22 cellular contexts compared by ENCODE assay signal in genomic region chr21:38834725-38835124, GRCh38. TPM values are rescaled to one million over a fixed set of nuclear protein-coding genes. Genes with fewer than 3 reads are reported as not detected.
DNase-seq lines count a peak whose midpoint lies in the region; ATAC-seq and TF ChIP-seq lines count a peak whose summit lies in the region.
"Had no signal": no experiment of that assay in that cellular context is flagged by ENCODE, and none has a peak within 500 bp of the region (broad histone marks: within the 10 kb centered on the region; RNA-seq: fewer than 3 reads in every experiment).

No MANE protein-coding gene starts in this region.

- no peak for TF ChIP-seq CTCF in LNCaP clone FGC (IDR thresholded peaks at IDR 0.05; ENCODE audit: control insufficient read depth, extremely low read depth, insufficient read depth)
- TF ChIP-seq CTCF in mucosa of descending colon (IDR thresholded peaks at IDR 0.05), result no peak

- intact Hi-C loops in mucosa of descending colon (cut with DNase I, micrococcal nuclease), result loop anchor here in 1 of 2 donors (10.0 kb wide), 1 partner anchor 80 kb away; no protein-coding TSS in a partner anchor

- DNase-seq in DMS153 (lab: John Stamatoyannopoulos, UW), result peak; percentile 75
- peak; percentile 33 for DNase-seq in LNCaP clone FGC (ENCODE audit: low read depth)
- peak; percentile 73 for DNase-seq in NCI-H748 (lab: John Stamatoyannopoulos, UW; ENCODE audit: unreplicated experiment)
- no peak for DNase-seq in left lobe of liver (ENCODE audit: low spot score)
- DNase-seq in NCI-H1436 treated with DMSO at 0.1 percent for 48 hours (lab: John Stamatoyannopoulos, UW), result no peak
- no peak for DNase-seq in ecto neural progenitor cell (ENCODE audit: low spot score)
- no peak for DNase-seq in mucosa of descending colon
- DNase-seq: BE2C, Caco-2, DMS 273 treated with DMSO at 0.1 percent for 48 hours, GDM1, MM.1S, NCI-H1048, NCI-H187, NCI-H2107, NCI-H446 treated with DMSO at 0.1 percent for 48 hours, OCI-M1, SJCRH30, T-cell had no signal

- H3K9me3 ChIP-seq in mucosa of descending colon, result no peaks in the 10 kb centered on the region
- H3K9me3 ChIP-seq: A549, BE2C, Caco-2, SJCRH30 had no signal

- ATAC-seq in left lobe of liver, result peak; percentile 15
- no peak for ATAC-seq in GM18861 (IDR thresholded peaks at IDR 0.05; ENCODE audit: unreplicated experiment)
- no peak for ATAC-seq in mucosa of descending colon
- ATAC-seq: A549, K562, T-cell had no signal

- peaks cover 7% of the 10 kb centered on the region for H3K4me1 ChIP-seq in mucosa of descending colon (ENCODE audit: low read depth)
- H3K4me1 ChIP-seq: BE2C, SJCRH30 had no signal

- no peaks in the 10 kb centered on the region for H3K36me3 ChIP-seq in mucosa of descending colon (ENCODE audit: low read depth)
- H3K36me3 ChIP-seq: BE2C, SJCRH30 had no signal

- H3K4me3 ChIP-seq in LNCaP clone FGC (ENCODE audit: low read depth, low read length) (no peak overlapping the region), mucosa of descending colon (no peak overlapping the region)
- H3K4me3 ChIP-seq: A549, K562, SJCRH30 had no signal

RNA-seq across cellular contexts. Expression of gene ETS2, which starts 29.0 kb away (rescaled TPM):
- total RNA-seq in left lobe of liver (40.9 TPM), mucosa of descending colon (100 to 1,000 TPM; 115 to 222 (median 171) TPM)

Comparison
In these comparisons a context has a peak if more than half of its experiments do, and no peak if none do; other contexts are left out.
1. DNase-seq: peak in DMS153 (single experiment), LNCaP clone FGC (single experiment) and NCI-H748 (single experiment); none in left lobe of liver (single experiment), NCI-H1436 treated with DMSO at 0.1 percent for 48 hours (single experiment), ecto neural progenitor cell (single experiment) and mucosa of descending colon (0 of 3).